In the genomic region with DNA sequence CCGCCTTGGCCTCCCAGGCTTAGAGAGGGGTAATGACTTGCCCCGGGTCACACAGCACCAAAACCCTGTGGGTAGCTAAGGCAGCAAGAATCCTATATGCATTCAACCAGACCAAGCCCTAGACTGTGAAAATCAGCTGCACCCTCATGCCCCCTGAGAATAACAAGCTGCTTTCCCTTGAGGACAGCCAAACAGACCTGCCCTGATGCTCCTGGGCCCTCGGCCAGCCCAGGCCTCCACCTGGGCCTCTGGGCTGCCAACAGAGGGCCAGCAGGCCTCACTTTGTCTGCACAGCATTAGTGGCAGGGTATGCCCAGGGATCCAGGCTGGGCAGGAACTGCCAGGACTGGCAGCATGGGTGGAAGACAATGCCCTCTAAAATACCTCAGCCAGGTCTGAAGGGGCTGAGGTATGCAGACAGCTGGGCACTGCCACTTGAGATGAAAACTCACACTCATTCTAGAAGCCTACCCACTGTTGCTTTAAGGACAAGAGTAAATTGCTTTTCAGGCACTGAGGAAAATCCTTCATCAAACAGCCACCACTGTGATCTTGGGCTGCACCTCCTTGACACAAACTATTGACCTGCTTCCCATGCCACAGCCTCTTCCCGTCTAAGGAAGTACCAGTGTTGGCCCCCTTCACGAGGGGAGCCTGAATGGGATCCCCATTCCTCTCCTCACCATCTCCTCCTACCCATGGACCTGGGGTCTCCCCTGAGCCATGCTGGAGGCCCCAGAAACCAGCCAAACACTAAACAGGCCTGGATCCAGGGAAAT, we compare ENCODE assay signal across 8 cellular contexts. TPM values are rescaled to one million over a fixed set of nuclear protein-coding genes. Genes with fewer than 3 reads are reported as not detected.
DNase-seq lines count a peak whose midpoint lies in the region; ATAC-seq, FAIRE-seq and TF ChIP-seq lines count a peak whose summit lies in the region.

No MANE protein-coding gene starts in this region.

- no peaks in the 10 kb centered on the region for H3K9me3 Mint-ChIP-seq in CD8-positive, alpha-beta memory T cell
- no peaks in the 10 kb centered on the region for H3K9me3 Mint-ChIP-seq in activated T-helper 17 cell treated with anti-CD3 and anti-CD28 coated beads, Interleukin-2, amount 50 U/mL, for 72 hours

- H3K27ac Mint-ChIP-seq in CD8-positive, alpha-beta memory T cell: peak overlapping the region; percentile 71 to 98 (median 88)
- H3K27ac Mint-ChIP-seq in activated T-helper 17 cell treated with anti-CD3 and anti-CD28 coated beads, Interleukin-2, amount 50 U/mL, for 72 hours: peak overlapping the region; percentile 85

- peaks cover 0 to 14% (median 3%) of the 10 kb centered on the region in 3 donors for H3K36me3 Mint-ChIP-seq in CD8-positive, alpha-beta memory T cell
- peaks cover 14% of the 10 kb centered on the region for H3K36me3 Mint-ChIP-seq in activated T-helper 17 cell treated with anti-CD3 and anti-CD28 coated beads, Interleukin-2, amount 50 U/mL, for 72 hours (ENCODE audit: low read depth)

- H3K4me1 ChIP-seq in CD8-positive, alpha-beta memory T cell (ENCODE audit: insufficient read depth, low read length): peaks cover 52% of the 10 kb centered on the region
- H3K4me1 ChIP-seq in HEK293 (ENCODE audit: control insufficient read depth, insufficient read depth, low read length): peaks cover 22% of the 10 kb centered on the region
- H3K4me1 ChIP-seq in muscle layer of duodenum (ENCODE audit: control insufficient read depth in 1 of 2, insufficient read depth in 2 of 2, low read length in 2 of 2): peaks cover 46 to 68% of the 10 kb centered on the region in 2 donors

- no peak for FAIRE-seq in urothelium cell line (lab: Jason Lieb, UNC)

- no peak for DNase-seq in CD8-positive, alpha-beta memory T cell
- DNase-seq in H4 (ENCODE audit: low spot score): no peak
- DNase-seq in NCI-H510A (lab: John Stamatoyannopoulos, UW): no peak
- DNase-seq in NCI-H187 treated with DMSO at 0.1 percent for 48 hours (lab: John Stamatoyannopoulos, UW): no peak
- DNase-seq in urothelium cell line (ENCODE audit: low spot score): no peak

- no peaks in the 10 kb centered on the region for H3K27me3 ChIP-seq in CD8-positive, alpha-beta memory T cell (ENCODE audit: insufficient read depth, low read length, poor library complexity, severe bottlenecking)
- H3K27me3 ChIP-seq in muscle layer of duodenum (ENCODE audit: low read depth, low read length): no peaks in the 10 kb centered on the region

- H3K4me3 ChIP-seq in CD8-positive, alpha-beta memory T cell (ENCODE audit: low read length): peak overlapping the region; percentile 44
- H3K4me3 ChIP-seq in HEK293 (ENCODE audit: low read depth, low read length) (no peak overlapping the region), muscle layer of duodenum (ENCODE audit: low read depth in 1 of 2, low read length in 2 of 2) (no peak overlapping the region)

- CTCF ChIA-PET in CD8-positive, alpha-beta memory T cell (lab: Charles Lee): no interaction called here
- CTCF ChIA-PET in HEK293 (lab: Yijun Ruan, JAX): interaction anchor here (0.6 kb wide), 1 partner anchor 24 kb away, joined by 4 read pairs; no protein-coding TSS in a partner anchor

- H3K36me3 ChIP-seq in CD8-positive, alpha-beta memory T cell (ENCODE audit: insufficient read depth, low read length): peaks cover 3% of the 10 kb centered on the region
- H3K36me3 ChIP-seq in HEK293 (ENCODE audit: control insufficient read depth in 2 of 2, insufficient read depth in 1 of 2, low read length in 2 of 2) (peaks cover 0 to 12% of the 10 kb centered on the region in 2 experiments; a peak in 1 of 3 replicates), muscle layer of duodenum (ENCODE audit: control insufficient read depth in 1 of 2, insufficient read depth in 2 of 2, low read length in 2 of 2) (peaks cover 0 to 3% of the 10 kb centered on the region in 2 donors)

- H3K4me3 Mint-ChIP-seq in CD8-positive, alpha-beta memory T cell: peak overlapping the region in 4 of 7 donors; percentile 15 to 79 (median 69)
- H3K4me3 Mint-ChIP-seq in activated T-helper 17 cell treated with anti-CD3 and anti-CD28 coated beads, Interleukin-2, amount 50 U/mL, for 72 hours: peak overlapping the region; percentile 75

- peaks cover 36 to 72% (median 70%) of the 10 kb centered on the region in 3 donors for H3K4me1 Mint-ChIP-seq in CD8-positive, alpha-beta memory T cell
- peaks cover 23% of the 10 kb centered on the region for H3K4me1 Mint-ChIP-seq in activated T-helper 17 cell treated with anti-CD3 and anti-CD28 coated beads, Interleukin-2, amount 50 U/mL, for 72 hours

- H3K27me3 Mint-ChIP-seq in CD8-positive, alpha-beta memory T cell: no peaks in the 10 kb centered on the region
- H3K27me3 Mint-ChIP-seq in activated T-helper 17 cell treated with anti-CD3 and anti-CD28 coated beads, Interleukin-2, amount 50 U/mL, for 72 hours: no peaks in the 10 kb centered on the region

- no peaks in the 10 kb centered on the region for H3K9me3 ChIP-seq in CD8-positive, alpha-beta memory T cell (ENCODE audit: low read length)
- no peaks in the 10 kb centered on the region for H3K9me3 ChIP-seq in HEK293 (ENCODE audit: control insufficient read depth, insufficient read depth, low read depth, low read length)
- no peaks in the 10 kb centered on the region for H3K9me3 ChIP-seq in muscle layer of duodenum (ENCODE audit: control insufficient read depth in 1 of 2, low read length in 2 of 2)

- POLR2A ChIA-PET in CD8-positive, alpha-beta memory T cell (lab: Charles Lee): no interaction called here
- POLR2A ChIA-PET in HEK293 (lab: Yijun Ruan, JAX): no interaction called here

- no peak for ATAC-seq in activated T-helper 17 cell treated with anti-CD3 and anti-CD28 coated beads, Interleukin-2, amount 50 U/mL, for 72 hours (replicated peaks)

- no peak for TF ChIP-seq CTCF in HEK293 (tag by site-specific recombination; IDR thresholded peaks at IDR 0.05)

- peak overlapping the region; percentile 71 for H3K27ac ChIP-seq in CD8-positive, alpha-beta memory T cell (ENCODE audit: low read depth, low read length)
- H3K27ac ChIP-seq in HEK293 (ENCODE audit: extremely low read depth, low read depth, low read length) (peak overlapping the region; percentile 37), muscle layer of duodenum (ENCODE audit: low read length) (peak overlapping the region; percentile 77)

TF ChIP-seq in HEK293, 187 proteins besides CTCF, POLR2A, EP300 and RAD21 (continues in another document):
- TF ChIP-seq ZNF341 (tag by site-specific recombination; IDR thresholded peaks at IDR 0.05; ENCODE audit: low read depth) (no peak), SETDB1 (IDR thresholded peaks at IDR 0.05; ENCODE audit: insufficient read length, low read length) (no peak), ZNF548 (tag by site-specific recombination; IDR thresholded peaks at IDR 0.05) (no peak), ZNF157 (tag by site-specific recombination; IDR thresholded peaks at IDR 0.05) (no peak), ZNF19 (tag by site-specific recombination; IDR thresholded peaks at IDR 0.05; ENCODE audit: low read depth) (no peak), ZNF76 (tag by site-specific recombination; IDR thresholded peaks at IDR 0.05; ENCODE audit: borderline replicate concordance, low read depth) (no peak), ZNF16 (tag by site-specific recombination; IDR thresholded peaks at IDR 0.05; ENCODE audit: low read depth) (no peak), ZNF843 (tag by site-specific recombination; IDR thresholded peaks at IDR 0.05) (no peak)
- TF ChIP-seq, protein P1, sequence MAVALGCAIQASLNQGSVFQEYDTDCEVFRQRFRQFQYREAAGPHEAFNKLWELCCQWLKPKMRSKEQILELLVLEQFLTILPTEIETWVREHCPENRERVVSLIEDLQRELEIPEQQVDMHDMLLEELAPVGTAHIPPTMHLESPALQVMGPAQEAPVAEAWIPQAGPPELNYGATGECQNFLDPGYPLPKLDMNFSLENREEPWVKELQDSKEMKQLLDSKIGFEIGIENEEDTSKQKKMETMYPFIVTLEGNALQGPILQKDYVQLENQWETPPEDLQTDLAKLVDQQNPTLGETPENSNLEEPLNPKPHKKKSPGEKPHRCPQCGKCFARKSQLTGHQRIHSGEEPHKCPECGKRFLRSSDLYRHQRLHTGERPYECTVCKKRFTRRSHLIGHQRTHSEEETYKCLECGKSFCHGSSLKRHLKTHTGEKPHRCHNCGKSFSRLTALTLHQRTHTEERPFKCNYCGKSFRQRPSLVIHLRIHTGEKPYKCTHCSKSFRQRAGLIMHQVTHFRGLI (tag by site-specific recombination; IDR thresholded peaks at IDR 0.05): no peak
- TF ChIP-seq, protein P2, sequence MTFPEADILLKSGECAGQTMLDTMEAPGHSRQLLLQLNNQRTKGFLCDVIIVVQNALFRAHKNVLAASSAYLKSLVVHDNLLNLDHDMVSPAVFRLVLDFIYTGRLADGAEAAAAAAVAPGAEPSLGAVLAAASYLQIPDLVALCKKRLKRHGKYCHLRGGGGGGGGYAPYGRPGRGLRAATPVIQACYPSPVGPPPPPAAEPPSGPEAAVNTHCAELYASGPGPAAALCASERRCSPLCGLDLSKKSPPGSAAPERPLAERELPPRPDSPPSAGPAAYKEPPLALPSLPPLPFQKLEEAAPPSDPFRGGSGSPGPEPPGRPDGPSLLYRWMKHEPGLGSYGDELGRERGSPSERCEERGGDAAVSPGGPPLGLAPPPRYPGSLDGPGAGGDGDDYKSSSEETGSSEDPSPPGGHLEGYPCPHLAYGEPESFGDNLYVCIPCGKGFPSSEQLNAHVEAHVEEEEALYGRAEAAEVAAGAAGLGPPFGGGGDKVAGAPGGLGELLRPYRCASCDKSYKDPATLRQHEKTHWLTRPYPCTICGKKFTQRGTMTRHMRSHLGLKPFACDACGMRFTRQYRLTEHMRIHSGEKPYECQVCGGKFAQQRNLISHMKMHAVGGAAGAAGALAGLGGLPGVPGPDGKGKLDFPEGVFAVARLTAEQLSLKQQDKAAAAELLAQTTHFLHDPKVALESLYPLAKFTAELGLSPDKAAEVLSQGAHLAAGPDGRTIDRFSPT (tag by site-specific recombination; IDR thresholded peaks at IDR 0.05): no peak

RNA-seq across cellular contexts. Expression of a gene that starts 8.8 kb away (rescaled TPM):
- total RNA-seq in CD8-positive, alpha-beta memory T cell: 10 to 100 TPM; 24.2 to 24.8 TPM
- 20.1 TPM for polyA plus RNA-seq in CD8-positive, alpha-beta memory T cell
- total RNA-seq in activated T-helper 17 cell treated with anti-CD3 and anti-CD28 coated beads, Interleukin-2, amount 50 U/mL, for 72 hours: 10 to 100 TPM; 14.5 to 18.6 TPM
- total RNA-seq in H4 (2014; rRNA removed; shearing (Covaris generic)): 20.8 and 30.6 TPM in 2 replicates

RNA-seq across cellular contexts. Expression of a gene that starts 24.3 kb away (rescaled TPM):
- total RNA-seq in CD8-positive, alpha-beta memory T cell: 10 to 100 TPM; 15.1 to 16.9 TPM
- 7.8 TPM for polyA plus RNA-seq in CD8-positive, alpha-beta memory T cell
- 10 to 100 TPM in 1 of 2 donors, 1 to 10 TPM in 1; 8.2 to 13.9 TPM for total RNA-seq in activated T-helper 17 cell treated with anti-CD3 and anti-CD28 coated beads, Interleukin-2, amount 50 U/mL, for 72 hours
- 2.0 and 2.9 TPM in 2 replicates for total RNA-seq in H4 (2014; rRNA removed; shearing (Covaris generic))
